8 cellular contexts compared by ENCODE assay signal in the genomic region with DNA sequence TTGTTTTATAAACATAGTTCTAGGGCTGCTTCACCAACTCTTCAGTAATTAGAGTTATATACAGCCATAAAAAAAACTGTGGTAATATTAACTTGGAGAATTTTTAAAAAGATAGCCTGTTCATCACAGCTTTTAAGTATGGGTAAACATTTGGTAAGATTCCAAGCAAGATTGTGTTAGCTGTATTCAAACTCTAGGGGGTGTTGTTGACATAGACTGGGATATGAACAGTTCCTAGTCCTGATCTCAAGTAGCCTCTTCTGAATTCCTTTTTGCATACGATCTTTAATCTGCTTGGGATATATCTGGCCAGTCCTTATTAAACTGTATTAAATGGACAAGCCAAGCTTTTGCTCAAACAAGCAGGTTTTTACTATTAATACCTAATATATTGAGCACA. TPM values are rescaled to one million over a fixed set of nuclear protein-coding genes. Genes with fewer than 3 reads are reported as not detected.
A peak's percentile ranks its signal among the peaks of the same experiment; 100 is the strongest.
DNase-seq lines count a peak whose midpoint lies in the region; ATAC-seq and TF ChIP-seq lines count a peak whose summit lies in the region.

No MANE protein-coding gene starts in this region.

- TF ChIP-seq CTCF in colonic mucosa (IDR thresholded peaks at IDR 0.05), result peak; percentile 41

- H2BK120ac ChIP-seq in mesenchymal stem cell (ENCODE audit: low read depth, low read length), result no peak overlapping the region

- DNase-seq in Right ventricle myocardium inferior (ENCODE audit: missing footprints) (no peak), cardiac septum (ENCODE audit: low spot score) (no peak), NCI-H524 treated with DMSO at 0.1 percent for 48 hours (lab: John Stamatoyannopoulos, UW) (peak; percentile 17), colonic mucosa (no peak), mesenchymal stem cell (peak; percentile 80)

- H3K79me1 ChIP-seq in mesenchymal stem cell (replicated peaks; ENCODE audit: low read length, poor library complexity, severe bottlenecking), result peaks cover 14% of the 10 kb centered on the region

- ATAC-seq in Right ventricle myocardium inferior, result peak; percentile 77
- no peak for ATAC-seq in HG03025 (IDR thresholded peaks at IDR 0.05; ENCODE audit: low FRiP score, unreplicated experiment)
- no peak for ATAC-seq in HG02973 (IDR thresholded peaks at IDR 0.05; ENCODE audit: unreplicated experiment)
- ATAC-seq in GM21619 (IDR thresholded peaks at IDR 0.05; ENCODE audit: unreplicated experiment), result no peak

- H4K91ac ChIP-seq in mesenchymal stem cell (ENCODE audit: low read length), result no peak overlapping the region

- no peak overlapping the region for H2BK12ac ChIP-seq in mesenchymal stem cell (ENCODE audit: low read length in 2 of 2)

- H3K14ac ChIP-seq in mesenchymal stem cell (ENCODE audit: low read length in 2 of 2), result no peak overlapping the region

- H2AFZ ChIP-seq in mesenchymal stem cell (ENCODE audit: low read depth, low read length), result no peak overlapping the region

- H3K4me2 ChIP-seq in mesenchymal stem cell (ENCODE audit: low read length, poor library complexity, severe bottlenecking), result no peak overlapping the region

- H3K4me3 ChIP-seq in colonic mucosa (no peak overlapping the region), mesenchymal stem cell (ENCODE audit: insufficient read depth in 1 of 2, low read depth in 1 of 2, low read length in 2 of 2) (no peak overlapping the region)

- H3K9me3 ChIP-seq in colonic mucosa, result no peaks in the 10 kb centered on the region
- no peaks in the 10 kb centered on the region for H3K9me3 ChIP-seq in mesenchymal stem cell (ENCODE audit: control insufficient read depth, low read length)

- no peak overlapping the region for H2AK5ac ChIP-seq in mesenchymal stem cell (ENCODE audit: low read length, severe bottlenecking)

- H3K18ac ChIP-seq in mesenchymal stem cell (ENCODE audit: low read depth in 1 of 2, low read length in 2 of 2), result no peak overlapping the region

- H3K27ac ChIP-seq in colonic mucosa (no peak overlapping the region), mesenchymal stem cell (ENCODE audit: low read length, poor library complexity, severe bottlenecking) (no peak overlapping the region)

- H3K23ac ChIP-seq in mesenchymal stem cell (ENCODE audit: low read length in 2 of 2), result no peak overlapping the region

- H3K4ac ChIP-seq in mesenchymal stem cell (ENCODE audit: low read depth in 1 of 2, low read length in 2 of 2), result no peak overlapping the region

- H3K36me3 ChIP-seq in colonic mucosa, result peaks cover 6% of the 10 kb centered on the region
- H3K36me3 ChIP-seq in mesenchymal stem cell (ENCODE audit: control insufficient read depth in 1 of 2, insufficient read depth in 2 of 2, low read depth in 1 of 2, low read length in 2 of 2), result peaks cover 34 to 73% of the 10 kb centered on the region in 2 experiments

- H3K9ac ChIP-seq in colonic mucosa (ENCODE audit: low read depth in 2 of 2, low read length in 2 of 2) (no peak overlapping the region), mesenchymal stem cell (ENCODE audit: low read length) (peak overlapping the region; percentile 72)

- no CpG with 5 or more reads among the region's 1 CpG for WGBS in mesenchymal stem cell

- H3K27me3 ChIP-seq in colonic mucosa, result no peaks in the 10 kb centered on the region
- no peaks in the 10 kb centered on the region for H3K27me3 ChIP-seq in mesenchymal stem cell (ENCODE audit: control insufficient read depth in 1 of 2, insufficient read depth in 1 of 2, low read length in 2 of 2)

- no peak overlapping the region for H4K8ac ChIP-seq in mesenchymal stem cell (ENCODE audit: low read length)

- no peak overlapping the region for H2BK15ac ChIP-seq in mesenchymal stem cell (ENCODE audit: low read depth, poor library complexity, severe bottlenecking)

- intact Hi-C loops in Right ventricle myocardium inferior (cut with DNase I) (loop anchor here (10.0 kb wide), 2 partner anchors 266 to 536 kb away; no protein-coding TSS in a partner anchor), cardiac septum (cut with DNase I) (loop anchor here (5.0 to 10.0 kb wide), 2 partner anchors 98 to 246 kb away; partner anchors contain the start of gene BMPR2), colonic mucosa (cut with DNase I) (no loop called here)

- H2BK5ac ChIP-seq in mesenchymal stem cell (ENCODE audit: low read depth, low read length, poor library complexity, severe bottlenecking), result no peak overlapping the region

- H3K4me1 ChIP-seq in colonic mucosa (no peaks in the 10 kb centered on the region), mesenchymal stem cell (ENCODE audit: control insufficient read depth, insufficient read depth, low read depth, low read length) (peaks cover 4% of the 10 kb centered on the region)

RNA-seq across cellular contexts. Expression of gene NOP58, which starts 13.4 kb away (rescaled TPM):
- total RNA-seq in Right ventricle myocardium inferior, result 22.8 TPM
- total RNA-seq in cardiac septum, result 24.4 TPM
- total RNA-seq in colonic mucosa, result 10 to 100 TPM; 34.3 to 62.7 TPM
- polyA plus RNA-seq in mesenchymal stem cell (2013, experiment 1 of 2), result 65.5 TPM
- 65.4 TPM for polyA plus RNA-seq in mesenchymal stem cell (2013, experiment 2 of 2)

RNA-seq across cellular contexts. Expression of gene SUMO1, which starts 40.5 kb away (rescaled TPM):
- 68.5 TPM for total RNA-seq in Right ventricle myocardium inferior
- total RNA-seq in cardiac septum, result 59.5 TPM
- total RNA-seq in colonic mucosa, result 10 to 100 TPM; 88.0 to 99.9 TPM
- polyA plus RNA-seq in mesenchymal stem cell (2013, experiment 1 of 2), result 159 TPM
- polyA plus RNA-seq in mesenchymal stem cell (2013, experiment 2 of 2), result 162 TPM

Comparison
In these comparisons a context has a peak if more than half of its experiments do, and no peak if none do; other contexts are left out.
1. DNase-seq: peak in NCI-H524 treated with DMSO at 0.1 percent for 48 hours (single experiment) and mesenchymal stem cell (single experiment); none in Right ventricle myocardium inferior (single experiment), cardiac septum (single experiment) and colonic mucosa (single experiment).